1 cellular context compared by ENCODE assay signal in genomic region chr21:45288441-45288841, GRCh38.
TF ChIP-seq lines count a peak whose summit lies in the region.

No MANE protein-coding gene starts in this region.

TF ChIP-seq in HepG2, 621 proteins besides CTCF, POLR2A, EP300 and RAD21 (continued from another document):
- peak; percentile 7; the same call in 1 of the 2 replicates for TF ChIP-seq CSRNP1 (CRISPR knock-in tag; IDR thresholded peaks at IDR 0.05)
- no peak; the same call in 1 of the 2 replicates for TF ChIP-seq SALL1 (CRISPR knock-in tag; IDR thresholded peaks at IDR 0.05)
- no peak for TF ChIP-seq ZNF484 (CRISPR knock-in tag; IDR thresholded peaks at IDR 0.05; ENCODE audit: borderline replicate concordance, low read depth)
- TF ChIP-seq TCF7L2 (IDR thresholded peaks at IDR 0.05; ENCODE audit: low read depth, low read length) = no peak
